34 cellular contexts compared by ENCODE assay signal in genomic region chr1:61506944-61507343, GRCh38.
"Had no signal": no experiment of that assay in that cellular context is flagged by ENCODE, and none has a peak within 500 bp of the region (broad histone marks: within the 10 kb centered on the region; RNA-seq: fewer than 3 reads in every experiment).

No MANE protein-coding gene starts in this region.

- H3K36me3 Mint-ChIP-seq: activated CD4-positive, alpha-beta memory T cell treated with anti-CD3 and anti-CD28 coated beads for 36 hours; activated naive CD4-positive, alpha-beta T cell treated with anti-CD3 and anti-CD28 coated beads, Interleukin-2, amount 10 ng/mL, durations not matched to agents 7 days and 5 days; activated naive CD4-positive, alpha-beta T cell treated with anti-CD3 and anti-CD28 coated beads, Interleukin-2, amount 50 U/mL, for 24 hours; activated naive CD8-positive, alpha-beta T cell; activated naive CD8-positive, alpha-beta T cell treated with anti-CD3 and anti-CD28 coated beads, Interleukin-2, amount 10 ng/mL, durations not matched to agents 7 days and 5 days; T-cell had no signal

- ATAC-seq: activated CD8-positive, alpha-beta T cell treated with anti-CD3 and anti-CD28 coated beads for 36 hours; activated naive CD8-positive, alpha-beta T cell treated with anti-CD3 and anti-CD28 coated beads, Interleukin-2, amount 50 U/mL, for 24 hours; activated T-cell treated with anti-CD3 and anti-CD28 coated beads, Interleukin-2, amount 50 U/mL, for 4 hours; activated T-helper 17 cell treated with anti-CD3 and anti-CD28 coated beads, Interleukin-2, amount 50 U/mL, for 72 hours; body of pancreas; T-cell; T-helper 17 cell had no signal

- H3K9me3 ChIP-seq: adrenal gland, body of pancreas, breast epithelium had no signal

- H3K27ac Mint-ChIP-seq: activated B cell treated with CpG ODN at 0.5 μM for 24 hours; activated CD4-positive, alpha-beta memory T cell treated with anti-CD3 and anti-CD28 coated beads for 36 hours; activated CD4-positive, alpha-beta T cell treated with anti-CD3 and anti-CD28 coated beads, Interleukin-2, amount 10 ng/mL, durations not matched to agents 24 days and 14 days; activated CD8-positive, alpha-beta T cell treated with anti-CD3 and anti-CD28 coated beads for 36 hours; activated naive CD4-positive, alpha-beta T cell treated with anti-CD3 and anti-CD28 coated beads, Interleukin-2, amount 10 ng/mL, durations not matched to agents 7 days and 5 days; activated naive CD4-positive, alpha-beta T cell treated with anti-CD3 and anti-CD28 coated beads, Interleukin-2, amount 50 U/mL, for 24 hours; activated naive CD8-positive, alpha-beta T cell; activated naive CD8-positive, alpha-beta T cell treated with anti-CD3 and anti-CD28 coated beads, Interleukin-2, amount 10 ng/mL, durations not matched to agents 7 days and 5 days; activated naive CD8-positive, alpha-beta T cell treated with anti-CD3 and anti-CD28 coated beads, Interleukin-2, amount 50 U/mL, for 24 hours; activated T-cell treated with anti-CD3 and anti-CD28 coated beads, Interleukin-2, amount 50 U/mL, for 72 hours; activated T-helper 1 cell treated with anti-CD3 and anti-CD28 coated beads, Interleukin-12 subunit alpha, Interleukin-12 subunit beta, Interleukin-2, Interleukin-4 antibody, amounts not matched to agents 30 ng/mL and 10 ng/mL and 1 ng/mL, durations not matched to agents 14 hours and 24 hours and 36 hours; activated T-helper 17 cell treated with anti-CD3 and anti-CD28 coated beads, Interleukin-2, amount 50 U/mL, for 72 hours; T-cell; T-helper 17 cell; T-helper 2 cell treated with Interferon-gamma antibody and Interleukin-4, amounts not matched to agents 5 μg/mL and 100 μg/mL, for 36 hours had no signal

- H3K36me3 ChIP-seq: adrenal gland, brain microvascular endothelial cell, breast epithelium had no signal

- H3K27ac ChIP-seq: adrenal gland, body of pancreas, brain microvascular endothelial cell, breast epithelium, VCaP had no signal

- H3K4me3 ChIP-seq: adrenal gland, body of pancreas, breast epithelium had no signal

- H3K4me3 Mint-ChIP-seq: activated B cell treated with CpG ODN at 0.5 μM for 24 hours; activated CD4-positive, alpha-beta memory T cell treated with anti-CD3 and anti-CD28 coated beads for 36 hours; activated CD4-positive, alpha-beta T cell treated with anti-CD3 and anti-CD28 coated beads, Interleukin-2, amount 10 ng/mL, durations not matched to agents 24 days and 14 days; activated CD8-positive, alpha-beta T cell treated with anti-CD3 and anti-CD28 coated beads for 36 hours; activated naive CD4-positive, alpha-beta T cell treated with anti-CD3 and anti-CD28 coated beads, Interleukin-2, amount 10 ng/mL, durations not matched to agents 7 days and 5 days; activated naive CD4-positive, alpha-beta T cell treated with anti-CD3 and anti-CD28 coated beads, Interleukin-2, amount 50 U/mL, for 24 hours; activated naive CD8-positive, alpha-beta T cell; activated naive CD8-positive, alpha-beta T cell treated with anti-CD3 and anti-CD28 coated beads, Interleukin-2, amount 10 ng/mL, durations not matched to agents 7 days and 5 days; activated naive CD8-positive, alpha-beta T cell treated with anti-CD3 and anti-CD28 coated beads, Interleukin-2, amount 50 U/mL, for 24 hours; activated T-cell treated with anti-CD3 and anti-CD28 coated beads, Interleukin-2, amount 50 U/mL, for 4 hours; activated T-cell treated with anti-CD3 and anti-CD28 coated beads, Interleukin-2, amount 50 U/mL, for 72 hours; activated T-helper 1 cell treated with anti-CD3 and anti-CD28 coated beads, Interleukin-12 subunit alpha, Interleukin-12 subunit beta, Interleukin-2, Interleukin-4 antibody, amounts not matched to agents 30 ng/mL and 10 ng/mL and 1 ng/mL, durations not matched to agents 14 hours and 24 hours and 36 hours; activated T-helper 17 cell treated with anti-CD3 and anti-CD28 coated beads, Interleukin-2, amount 50 U/mL, for 72 hours; T-cell; T-helper 17 cell; T-helper 2 cell treated with Interferon-gamma antibody and Interleukin-4, amounts not matched to agents 5 μg/mL and 100 μg/mL, for 36 hours had no signal

- DNase-seq: activated B cell treated with CpG ODN at 0.5 μM for 24 hours; activated CD4-positive, alpha-beta memory T cell treated with anti-CD3 and anti-CD28 coated beads for 36 hours; activated CD4-positive, alpha-beta T cell treated with anti-CD3 and anti-CD28 coated beads for 4 hours; activated CD4-positive, alpha-beta T cell treated with anti-CD3 and anti-CD28 coated beads, Interleukin-2, amount 10 ng/mL, durations not matched to agents 24 days and 14 days; activated CD4-positive, alpha-beta T cell treated with anti-CD3 and anti-CD28 coated beads, Interleukin-2, amount 50 U/mL, for 1 hour; activated CD4-positive, alpha-beta T cell treated with anti-CD3 and anti-CD28 coated beads, Interleukin-2, amount 50 U/mL, for 4 hours; activated CD4-positive, CD25-positive, alpha-beta regulatory T cell treated with anti-CD3 and anti-CD28 coated beads, Interleukin-2, amount 50 U/mL, for 72 hours; activated CD8-positive, alpha-beta memory T cell treated with anti-CD3 and anti-CD28 coated beads, Interleukin-2, amount 50 U/mL, for 4 hours; activated CD8-positive, alpha-beta T cell treated with anti-CD3 and anti-CD28 coated beads for 36 hours; activated effector memory CD4-positive, alpha-beta T cell treated with anti-CD3 and anti-CD28 coated beads, Interleukin-2, amount 50 U/mL, for 16 hours; activated naive CD4-positive, alpha-beta T cell treated with anti-CD3 and anti-CD28 coated beads, Interleukin-2, amount 10 ng/mL, durations not matched to agents 7 days and 5 days; activated naive CD4-positive, alpha-beta T cell treated with Interleukin-2 at 50 U/mL for 16 hours; activated naive CD8-positive, alpha-beta T cell treated with anti-CD3 and anti-CD28 coated beads, Interleukin-2, amount 10 ng/mL, durations not matched to agents 7 days and 5 days; activated naive CD8-positive, alpha-beta T cell treated with anti-CD3 and anti-CD28 coated beads, Interleukin-2, amount 50 U/mL, for 24 hours; activated T-cell treated with anti-CD3 and anti-CD28 coated beads for 4 hours; activated T-cell treated with anti-CD3 and anti-CD28 coated beads, Interleukin-2, amount 50 U/mL, for 1 hour; activated T-cell treated with anti-CD3 and anti-CD28 coated beads, Interleukin-2, amount 50 U/mL, for 4 hours; activated T-cell treated with anti-CD3 and anti-CD28 coated beads, Interleukin-2, amount 50 U/mL, for 72 hours; amniotic stem cell; aorta; body of pancreas; central memory CD4-positive, alpha-beta T cell; T-cell; T-helper 17 cell; T-helper 9 cell had no signal

- H3K27me3 ChIP-seq: body of pancreas, brain microvascular endothelial cell, breast epithelium had no signal

- H3K9me3 Mint-ChIP-seq: activated B cell treated with CpG ODN at 0.5 μM for 24 hours; activated CD4-positive, alpha-beta memory T cell treated with anti-CD3 and anti-CD28 coated beads for 36 hours; activated CD8-positive, alpha-beta T cell treated with anti-CD3 and anti-CD28 coated beads for 36 hours; activated naive CD4-positive, alpha-beta T cell treated with anti-CD3 and anti-CD28 coated beads, Interleukin-2, amount 10 ng/mL, durations not matched to agents 7 days and 5 days; activated naive CD4-positive, alpha-beta T cell treated with anti-CD3 and anti-CD28 coated beads, Interleukin-2, amount 50 U/mL, for 24 hours; activated naive CD8-positive, alpha-beta T cell treated with anti-CD3 and anti-CD28 coated beads, Interleukin-2, amount 50 U/mL, for 24 hours; activated T-cell treated with anti-CD3 and anti-CD28 coated beads, Interleukin-2, amount 50 U/mL, for 4 hours; activated T-helper 17 cell treated with anti-CD3 and anti-CD28 coated beads, Interleukin-2, amount 50 U/mL, for 72 hours; T-helper 2 cell treated with Interferon-gamma antibody and Interleukin-4, amounts not matched to agents 5 μg/mL and 100 μg/mL, for 36 hours had no signal

- H3K4me1 Mint-ChIP-seq: activated B cell treated with CpG ODN at 0.5 μM for 24 hours; activated CD4-positive, alpha-beta T cell treated with anti-CD3 and anti-CD28 coated beads, Interleukin-2, amount 10 ng/mL, durations not matched to agents 24 days and 14 days; activated naive CD4-positive, alpha-beta T cell treated with anti-CD3 and anti-CD28 coated beads, Interleukin-2, amount 10 ng/mL, durations not matched to agents 7 days and 5 days; activated naive CD4-positive, alpha-beta T cell treated with anti-CD3 and anti-CD28 coated beads, Interleukin-2, amount 50 U/mL, for 24 hours; activated naive CD8-positive, alpha-beta T cell treated with anti-CD3 and anti-CD28 coated beads, Interleukin-2, amount 50 U/mL, for 24 hours; activated T-helper 17 cell treated with anti-CD3 and anti-CD28 coated beads, Interleukin-2, amount 50 U/mL, for 72 hours; T-helper 17 cell had no signal

- H3K4me1 ChIP-seq: adrenal gland, body of pancreas, breast epithelium had no signal
